8 cellular contexts compared by ENCODE assay signal in genomic region chr5:77492653-77493000, GRCh38. TPM values are rescaled to one million over a fixed set of nuclear protein-coding genes. Genes with fewer than 3 reads are reported as not detected.
DNase-seq lines count a peak whose midpoint lies in the region; ATAC-seq and TF ChIP-seq lines count a peak whose summit lies in the region.

No MANE protein-coding gene starts in this region.

- ATAC-seq in left ventricle myocardium superior (no peak), Panc1 (peak; percentile 18)

- H3K27me3 ChIP-seq in left ventricle myocardium inferior (ENCODE audit: low read depth) (no peaks in the 10 kb centered on the region), Panc1 (ENCODE audit: control insufficient read depth, insufficient read depth, low read length) (no peaks in the 10 kb centered on the region; the same call in 1 of the 2 replicates), smooth muscle cell (ENCODE audit: low read depth) (peaks cover 8% of the 10 kb centered on the region), BE2C (no peaks in the 10 kb centered on the region; the same call in 1 of the 2 replicates)

- intact Hi-C loops in left ventricle myocardium inferior (cut with micrococcal nuclease) (no loop called here), left ventricle myocardium superior (cut with micrococcal nuclease) (no loop called here), Panc1 (cut with micrococcal nuclease; ENCODE audit: unreplicated experiment) (loop anchor here (5.0 kb wide), 1 partner anchor 350 kb away; no protein-coding TSS in a partner anchor)

- H3F3A ChIP-seq in smooth muscle cell (ENCODE audit: low read depth) = peaks cover 3% of the 10 kb centered on the region

- in situ Hi-C loops in Panc1 (cut with HindIII; ENCODE audit: low pct_unique_long_range_greater_than_20kb, low sequenced_read_pairs) = no loop called here

- peak overlapping the region; percentile 90 for H3K4me2 ChIP-seq in smooth muscle cell

- H2AFZ ChIP-seq in smooth muscle cell (ENCODE audit: low read depth) = peak overlapping the region; percentile 88

- POLR2A ChIA-PET in Panc1 (lab: Charles Lee) = interaction anchor here (0.7 kb wide), 1 partner anchor 215 kb away, joined by 4 read pairs; no protein-coding TSS in a partner anchor

- TF ChIP-seq CTCF in left ventricle myocardium inferior (IDR thresholded peaks at IDR 0.05; ENCODE audit: borderline replicate concordance) (no peak), Panc1 (IDR thresholded peaks at IDR 0.05) (peak; percentile 6), fibroblast of mammary gland (conservative IDR thresholded peaks at IDR 0.05; ENCODE audit: control insufficient read depth, insufficient read depth, low read depth, low read length) (no peak), smooth muscle cell (IDR thresholded peaks at IDR 0.05; ENCODE audit: borderline replicate concordance, insufficient read depth, poor library complexity, severe bottlenecking) (no peak), BE2C (IDR thresholded peaks at IDR 0.05; ENCODE audit: low read depth, low read length) (no peak)

- H3K27ac ChIP-seq in left ventricle myocardium inferior (replicated peaks) (peak overlapping the region; percentile 94), Panc1 (ENCODE audit: low read length) (peak overlapping the region; percentile 6; the same call in 1 of the 2 replicates), smooth muscle cell (ENCODE audit: low read depth) (no peak overlapping the region)

- H3K4me3 ChIP-seq in left ventricle myocardium inferior (peak overlapping the region; percentile 82), Panc1 (ENCODE audit: low read depth in 2 of 2, low read length in 2 of 2) (peak overlapping the region; percentile 84 to 89), fibroblast of mammary gland (ENCODE audit: control insufficient read depth, low read depth, low read length) (peak overlapping the region; percentile 33), smooth muscle cell (peak overlapping the region; percentile 80), BE2C (ENCODE audit: low read depth, low read length) (no peak overlapping the region)

- no TSS peak for BruUV-seq in Panc1 (replicated peaks; lab: Mats Ljungman, UMichigan)

- H3K36me3 ChIP-seq in left ventricle myocardium inferior (peaks cover 6% of the 10 kb centered on the region), Panc1 (ENCODE audit: control insufficient read depth, insufficient read depth, low read length) (peaks cover 2% of the 10 kb centered on the region; the same call in 1 of the 2 replicates), smooth muscle cell (ENCODE audit: low read depth) (no peaks in the 10 kb centered on the region), BE2C (no peaks in the 10 kb centered on the region)

- peaks cover 34% of the 10 kb centered on the region for H3K79me2 ChIP-seq in smooth muscle cell (ENCODE audit: low read depth)

- CTCF ChIA-PET in Panc1 (lab: Charles Lee) = interaction anchor here (0.6 kb wide), 1 partner anchor 516 kb away, joined by 3 read pairs; no protein-coding TSS in a partner anchor

- peaks cover 10% of the 10 kb centered on the region for H4K20me1 ChIP-seq in smooth muscle cell (ENCODE audit: low read depth)

- H3K9ac ChIP-seq in smooth muscle cell (ENCODE audit: low read depth) = no peak overlapping the region

- H3K9me3 ChIP-seq in left ventricle myocardium inferior (replicated peaks) = no peaks in the 10 kb centered on the region
- no peaks in the 10 kb centered on the region for H3K9me3 ChIP-seq in Panc1 (ENCODE audit: control insufficient read depth, insufficient read depth, low read depth, low read length)
- no peaks in the 10 kb centered on the region for H3K9me3 ChIP-seq in smooth muscle cell (replicated peaks; ENCODE audit: low read depth)
- H3K9me3 ChIP-seq in BE2C = no peaks in the 10 kb centered on the region

- no peak for DNase-seq in left ventricle myocardium inferior
- DNase-seq in left ventricle myocardium superior = no peak
- no peak for DNase-seq in Panc1 (ENCODE audit: low read depth, low spot score)
- no peak for DNase-seq in fibroblast of mammary gland (ENCODE audit: low read depth)
- no peak for DNase-seq in smooth muscle cell (lab: John Stamatoyannopoulos, UW; ENCODE audit: unreplicated experiment)
- DNase-seq in SHP77 (lab: John Stamatoyannopoulos, UW) = no peak
- no peak for DNase-seq in NCI-H146 treated with DMSO at 0.1 percent for 48 hours (lab: John Stamatoyannopoulos, UW; ENCODE audit: unreplicated experiment)
- DNase-seq in BE2C = no peak

- WGBS in smooth muscle cell (ENCODE audit: low lambda C conversion rate) = 19% methylated on average over 4 of the region's 4 CpGs

- H3K4me1 ChIP-seq in left ventricle myocardium inferior = peaks cover 20% of the 10 kb centered on the region
- 0 out of 2 replicates have a peak, but pooled peaks cover 14% of the 10 kb centered on the region for H3K4me1 ChIP-seq in Panc1 (ENCODE audit: control insufficient read depth, insufficient read depth, low read length)
- peaks cover 8% of the 10 kb centered on the region for H3K4me1 ChIP-seq in smooth muscle cell (ENCODE audit: low read depth)
- no peaks in the 10 kb centered on the region for H3K4me1 ChIP-seq in BE2C

RNA-seq across cellular contexts. Expression of gene WDR41, which starts 0.5 kb away (rescaled TPM):
- 28.5 TPM for total RNA-seq in left ventricle myocardium inferior
- 27.3 TPM for total RNA-seq in left ventricle myocardium superior
- total RNA-seq in Panc1 (2021; ENCODE audit: unreplicated experiment) = 57.3 TPM
- 52.7 TPM for polyA plus RNA-seq in Panc1 (2012; ENCODE audit: insufficient read length)
- 115 and 148 TPM in 2 replicates for total RNA-seq in smooth muscle cell
- 74.4 and 75.9 TPM in 2 replicates for polyA plus RNA-seq in smooth muscle cell
- 32.0 TPM for polyA plus RNA-seq in BE2C (2012; ENCODE audit: insufficient read depth, insufficient read length, low read depth)
